8 cellular contexts compared by ENCODE assay signal in the genomic region with DNA sequence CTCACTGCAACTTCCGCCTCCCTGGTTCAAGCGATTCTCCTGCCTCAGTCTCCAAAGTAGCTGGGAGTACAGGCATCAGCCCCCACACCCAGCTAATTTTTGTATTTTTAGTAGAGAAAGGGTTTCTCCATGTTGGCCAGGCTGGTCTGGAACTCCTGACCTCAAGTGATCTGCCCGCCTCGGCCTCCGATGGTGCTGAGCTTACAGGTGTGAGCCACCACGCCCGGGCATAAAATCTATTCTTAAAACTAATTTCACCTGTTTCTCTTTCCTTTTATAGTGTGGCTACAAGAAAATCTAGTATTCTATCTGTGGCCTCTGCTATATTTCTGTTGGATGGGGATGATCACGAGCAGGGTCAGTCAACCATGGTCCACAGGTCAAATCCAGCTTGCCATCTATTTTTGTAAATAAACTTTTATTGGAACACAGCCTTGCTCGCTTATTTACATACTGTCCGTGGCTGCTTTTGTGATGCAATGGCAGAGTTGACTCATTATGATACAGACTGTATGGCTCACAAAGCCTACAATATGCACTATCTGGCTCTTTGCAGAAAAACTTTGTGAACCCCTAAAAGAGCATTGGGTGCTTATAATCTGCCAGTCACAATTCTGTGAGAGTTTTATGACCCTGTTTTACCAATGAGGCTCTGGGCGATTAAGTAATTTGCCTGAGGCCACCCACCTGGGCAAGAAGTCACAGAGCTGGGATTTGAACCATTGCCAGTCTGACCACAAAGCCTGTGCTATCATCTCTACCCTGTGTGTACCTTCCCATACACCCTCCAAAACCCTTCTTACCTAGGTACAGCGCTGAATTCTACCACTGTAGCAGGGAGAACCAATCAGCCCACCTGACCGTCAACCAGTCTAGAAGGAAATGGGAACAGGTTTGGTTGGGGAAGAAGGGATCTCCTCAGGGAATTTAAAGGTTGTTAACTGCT. TPM values are rescaled to one million over a fixed set of nuclear protein-coding genes. Genes with fewer than 3 reads are reported as not detected.
DNase-seq lines count a peak whose midpoint lies in the region; ATAC-seq and TF ChIP-seq lines count a peak whose summit lies in the region.

No MANE protein-coding gene starts in this region.

- peaks cover 5% of the 10 kb centered on the region for H3K4me1 Mint-ChIP-seq in endodermal cell

- H3K4me1 ChIP-seq in left lung (peaks cover 0 to 25% of the 10 kb centered on the region in 2 donors), endodermal cell (ENCODE audit: control insufficient read depth, insufficient read depth, low read length) (no peaks in the 10 kb centered on the region)

- peaks cover 17% of the 10 kb centered on the region for H3K27me3 Mint-ChIP-seq in endodermal cell (ENCODE audit: insufficient read depth)

- in situ Hi-C loops in KBM-7 (cut with MboI; ENCODE audit: low pct_unique_long_range_greater_than_20kb, low sequenced_read_pairs), result no loop called here

- DNase-seq in GM03348 (ENCODE audit: low spot score), result peak; percentile 15
- peak; percentile 66 for DNase-seq in HT-29 (ENCODE audit: low spot score)
- peak; percentile 26 to 45 for DNase-seq in activated CD4-positive, alpha-beta T cell treated with anti-CD3 and anti-CD28 coated beads, Interleukin-2, amount 50 U/mL, for 48 hours
- peak in 1 of 2 donors; percentile 55 for DNase-seq in left lung
- no peak for DNase-seq in mesenteric fat pad (ENCODE audit: low spot score)
- no peak for DNase-seq in endodermal cell
- no peak for DNase-seq in KBM-7

- H3K9me3 Mint-ChIP-seq in endodermal cell, result no peaks in the 10 kb centered on the region

- ATAC-seq in GM21526 (IDR thresholded peaks at IDR 0.05; ENCODE audit: low FRiP score, unreplicated experiment) (peak; percentile 85), left lung (peak; percentile 71)

- intact Hi-C loops in left lung (cut with DNase I), result loop anchor here in 1 of 2 donors (5.0 to 10.0 kb wide), 2 partner anchors 394 to 466 kb away; no protein-coding TSS in a partner anchor

- no peaks in the 10 kb centered on the region for H3K36me3 Mint-ChIP-seq in endodermal cell (ENCODE audit: low read depth)

- H3K27ac Mint-ChIP-seq in endodermal cell, result no peak overlapping the region

- TF ChIP-seq CTCF in left lung (IDR thresholded peaks at IDR 0.05) (no peak), endodermal cell (conservative IDR thresholded peaks at IDR 0.05) (no peak)

- H3K9me3 ChIP-seq in left lung (no peaks in the 10 kb centered on the region), endodermal cell (ENCODE audit: control insufficient read depth, low read length) (no peaks in the 10 kb centered on the region)

- H3K27ac ChIP-seq in left lung (peak overlapping the region; percentile 39 to 57), endodermal cell (ENCODE audit: low read depth, low read length) (no peak overlapping the region)

- no peaks in the 10 kb centered on the region for H3K27me3 ChIP-seq in left lung
- H3K27me3 ChIP-seq in endodermal cell (ENCODE audit: control insufficient read depth, insufficient read depth, low read length, poor library complexity, severe bottlenecking), result no peaks in the 10 kb centered on the region

- H3K4me3 Mint-ChIP-seq in endodermal cell, result no peak overlapping the region

- H3K36me3 ChIP-seq in left lung (no peaks in the 10 kb centered on the region), endodermal cell (ENCODE audit: control insufficient read depth, insufficient read depth, low read length) (no peaks in the 10 kb centered on the region)

- peak overlapping the region in 1 of 2 donors; percentile 4 for H3K4me3 ChIP-seq in left lung
- H3K4me3 ChIP-seq in endodermal cell (ENCODE audit: low read length), result no peak overlapping the region

- WGBS in endodermal cell (ENCODE audit: insufficient coverage in 1 of 2, insufficient read length in 1 of 2), 2 experiments, result 91 to 93% methylated on average over 11 to 13 of the region's 13 CpGs

- no peak overlapping the region for H3K9ac ChIP-seq in endodermal cell (ENCODE audit: extremely low read depth, low read length, poor library complexity, severe bottlenecking)

RNA-seq across cellular contexts. Expression of a gene that starts 28.3 kb away (rescaled TPM):
- not detected in 2 replicates for total RNA-seq in HT-29 (2014; rRNA removed; shearing (Covaris generic))
- total RNA-seq in left lung, result 1 to 10 TPM in 1 of 2 donors, under 1 TPM in 1; 0.89 to 1.5 TPM
- 1.3 TPM for total RNA-seq in mesenteric fat pad
- total RNA-seq in endodermal cell, result 10 to 100 TPM in 1 of 2 donors, 1 to 10 TPM in 1; 7.1 to 13.5 TPM
- 8.8 TPM for polyA plus RNA-seq in endodermal cell (2013, experiment 1 of 2)
- 9.6 TPM for polyA plus RNA-seq in endodermal cell (2013, experiment 2 of 2)

Comparison
In these comparisons a context has a peak if more than half of its experiments do, and no peak if none do; other contexts are left out.
1. DNase-seq: peak in GM03348 (single experiment), HT-29 (single experiment) and activated CD4-positive, alpha-beta T cell treated with anti-CD3 and anti-CD28 coated beads, Interleukin-2, amount 50 U/mL, for 48 hours (2 of 2); none in mesenteric fat pad (single experiment), endodermal cell (single experiment) and KBM-7 (single experiment).